ENCODE assay signal across 16 cellular contexts in the genomic region with DNA sequence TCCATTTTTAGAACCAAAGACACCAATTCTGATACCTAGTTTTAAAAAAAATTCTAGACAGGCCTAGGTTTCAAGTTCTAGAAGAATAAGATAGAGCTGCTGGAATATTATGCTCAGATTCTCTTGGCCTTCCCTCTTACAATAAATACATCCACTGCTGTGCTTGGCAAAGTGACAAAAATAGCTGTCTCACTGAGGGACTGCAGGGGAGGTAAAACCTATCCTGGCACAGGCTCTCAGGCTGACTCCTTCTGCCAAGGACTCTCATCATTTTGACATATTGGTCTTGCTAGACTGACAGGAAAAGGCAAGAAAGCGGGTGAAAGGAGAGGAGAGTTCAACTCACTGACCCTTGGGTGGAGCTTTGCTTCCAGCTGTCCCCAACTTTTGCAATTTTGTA.
DNase-seq lines count a peak whose midpoint lies in the region; ATAC-seq and TF ChIP-seq lines count a peak whose summit lies in the region.
"Had no signal": no experiment of that assay in that cellular context is flagged by ENCODE, and none has a peak within 500 bp of the region (broad histone marks: within the 10 kb centered on the region; RNA-seq: fewer than 3 reads in every experiment).

No MANE protein-coding gene starts in this region.

- DNase-seq in MG63 (peak; percentile 52), NCI-H345 (lab: John Stamatoyannopoulos, UW) (peak; percentile 92), astrocyte of the spinal cord (ENCODE audit: low read depth, low spot score) (peak; percentile 5), cardiac septum (ENCODE audit: low spot score) (no peak), osteocyte (ENCODE audit: extremely low spot score, unreplicated experiment) (no peak), T-helper 17 cell (no peak)
- no peak for DNase-seq in activated CD4-positive, alpha-beta T cell treated with anti-CD3 and anti-CD28 coated beads, Interleukin-2, amount 10 ng/mL, durations not matched to agents 24 days and 14 days
- DNase-seq: C1 segment of cervical spinal cord; DND-41; effector memory CD8-positive, alpha-beta T cell; kidney glomerular epithelial cell; NCI-H2029; Right ventricle myocardium superior had no signal

- H3K27me3 ChIP-seq in ACC112 (ENCODE audit: insufficient read depth, low read length), result no peaks in the 10 kb centered on the region
- H3K27me3 ChIP-seq in MG63, result no peaks in the 10 kb centered on the region

- H3K36me3 ChIP-seq in ACC112 (ENCODE audit: insufficient read depth, low read length), result no peaks in the 10 kb centered on the region
- H3K36me3 ChIP-seq in MG63, result no peaks in the 10 kb centered on the region

- H3K9me3 ChIP-seq in MG63, result no peaks in the 10 kb centered on the region
- H3K9me3 ChIP-seq in T-helper 17 cell (ENCODE audit: control insufficient read depth, low read length, poor library complexity, severe bottlenecking), result no peaks in the 10 kb centered on the region

- H3K4me3 Mint-ChIP-seq in osteocyte (ENCODE audit: unreplicated experiment) (no peak overlapping the region), T-helper 17 cell (no peak overlapping the region)
- no peak overlapping the region for H3K4me3 Mint-ChIP-seq in activated CD4-positive, alpha-beta T cell treated with anti-CD3 and anti-CD28 coated beads, Interleukin-2, amount 10 ng/mL, durations not matched to agents 24 days and 14 days
- H3K4me3 Mint-ChIP-seq: effector memory CD8-positive, alpha-beta T cell; stimulated activated effector memory CD8-positive, alpha-beta T cell treated with anti-CD3 and anti-CD28 coated beads, Interleukin-12 subunit alpha, Interleukin-12 subunit beta, amount 100 ng/mL, for 72 hours had no signal

- H3K4me3 ChIP-seq in ACC112 (ENCODE audit: low read depth, low read length), result no peak overlapping the region
- H3K4me3 ChIP-seq in MG63, result no peak overlapping the region
- no peak overlapping the region for H3K4me3 ChIP-seq in astrocyte of the spinal cord (ENCODE audit: low read depth, low read length)

- H3K27ac ChIP-seq in ACC112 (ENCODE audit: low read depth, low read length), result peak overlapping the region; percentile 21; the same call in 1 of the 2 replicates

- H3K36me3 Mint-ChIP-seq in osteocyte (ENCODE audit: unreplicated experiment) (no peaks in the 10 kb centered on the region), T-helper 17 cell (ENCODE audit: low read depth) (no peaks in the 10 kb centered on the region)
- no peaks in the 10 kb centered on the region for H3K36me3 Mint-ChIP-seq in activated CD4-positive, alpha-beta T cell treated with anti-CD3 and anti-CD28 coated beads, Interleukin-2, amount 10 ng/mL, durations not matched to agents 24 days and 14 days (ENCODE audit: low read depth)
- H3K36me3 Mint-ChIP-seq: stimulated activated effector memory CD8-positive, alpha-beta T cell treated with anti-CD3 and anti-CD28 coated beads, Interleukin-12 subunit alpha, Interleukin-12 subunit beta, amount 100 ng/mL, for 72 hours had no signal

- H3K9me3 Mint-ChIP-seq in osteocyte (ENCODE audit: unreplicated experiment), result peaks cover 20% of the 10 kb centered on the region
- H3K9me3 Mint-ChIP-seq in activated CD4-positive, alpha-beta T cell treated with anti-CD3 and anti-CD28 coated beads, Interleukin-2, amount 10 ng/mL, durations not matched to agents 24 days and 14 days, result no peaks in the 10 kb centered on the region

- H3K27ac Mint-ChIP-seq in osteocyte (ENCODE audit: unreplicated experiment) (no peak overlapping the region), T-helper 17 cell (no peak overlapping the region)
- H3K27ac Mint-ChIP-seq in activated CD4-positive, alpha-beta T cell treated with anti-CD3 and anti-CD28 coated beads, Interleukin-2, amount 10 ng/mL, durations not matched to agents 24 days and 14 days, result no peak overlapping the region
- H3K27ac Mint-ChIP-seq: effector memory CD8-positive, alpha-beta T cell; stimulated activated effector memory CD8-positive, alpha-beta T cell treated with anti-CD3 and anti-CD28 coated beads, Interleukin-12 subunit alpha, Interleukin-12 subunit beta, amount 100 ng/mL, for 72 hours had no signal

- H3K27me3 Mint-ChIP-seq in osteocyte (ENCODE audit: unreplicated experiment) (no peaks in the 10 kb centered on the region), T-helper 17 cell (no peaks in the 10 kb centered on the region)
- H3K27me3 Mint-ChIP-seq in activated CD4-positive, alpha-beta T cell treated with anti-CD3 and anti-CD28 coated beads, Interleukin-2, amount 10 ng/mL, durations not matched to agents 24 days and 14 days, result no peaks in the 10 kb centered on the region
- H3K27me3 Mint-ChIP-seq: effector memory CD8-positive, alpha-beta T cell had no signal

- TF ChIP-seq CTCF in astrocyte of the spinal cord (IDR thresholded peaks at IDR 0.05; ENCODE audit: low read depth, low read length), result no peak
- no peak for TF ChIP-seq CTCF in osteocyte (IDR thresholded peaks at IDR 0.05)

- H3K4me1 Mint-ChIP-seq in osteocyte (ENCODE audit: unreplicated experiment), result no peaks in the 10 kb centered on the region
- no peaks in the 10 kb centered on the region for H3K4me1 Mint-ChIP-seq in activated CD4-positive, alpha-beta T cell treated with anti-CD3 and anti-CD28 coated beads, Interleukin-2, amount 10 ng/mL, durations not matched to agents 24 days and 14 days
- H3K4me1 Mint-ChIP-seq in T-helper 17 cell, result no peaks in the 10 kb centered on the region
- H3K4me1 Mint-ChIP-seq: stimulated activated effector memory CD8-positive, alpha-beta T cell treated with anti-CD3 and anti-CD28 coated beads, Interleukin-12 subunit alpha, Interleukin-12 subunit beta, amount 100 ng/mL, for 72 hours had no signal

- peaks cover 28% of the 10 kb centered on the region for H3K4me1 ChIP-seq in ACC112 (ENCODE audit: control insufficient read depth, insufficient read depth, low read length, unreplicated experiment)

- no peak for ATAC-seq in T-helper 17 cell
- ATAC-seq: effector memory CD8-positive, alpha-beta T cell; HCT116; stimulated activated effector memory CD8-positive, alpha-beta T cell treated with anti-CD3 and anti-CD28 coated beads, Interleukin-12 subunit alpha, Interleukin-12 subunit beta, amount 100 ng/mL, for 72 hours had no signal

- in situ Hi-C loops in astrocyte of the spinal cord (cut with HindIII; ENCODE audit: low sequenced_read_pairs), result no loop called here

- intact Hi-C loops in cardiac septum (cut with DNase I), result no loop called here
- intact Hi-C loops in activated CD4-positive, alpha-beta T cell treated with anti-CD3 and anti-CD28 coated beads, Interleukin-2, amount 10 ng/mL, durations not matched to agents 24 days and 14 days (cut with micrococcal nuclease), result no loop called here

- H2AFZ ChIP-seq in ACC112 (ENCODE audit: low read length, unreplicated experiment), result peak overlapping the region; percentile 53

- no peaks in the 10 kb centered on the region for H3K79me2 ChIP-seq in ACC112 (ENCODE audit: control insufficient read depth, insufficient read depth, low read length, unreplicated experiment)

Comparison
In these comparisons a context has a peak if more than half of its experiments do, and no peak if none do; other contexts are left out.
1. DNase-seq: peak in MG63 (single experiment), NCI-H345 (single experiment) and astrocyte of the spinal cord (single experiment); none in cardiac septum (single experiment), osteocyte (single experiment), activated CD4-positive, alpha-beta T cell treated with anti-CD3 and anti-CD28 coated beads, Interleukin-2, amount 10 ng/mL, durations not matched to agents 24 days and 14 days (single experiment) and T-helper 17 cell (0 of 3).